In genomic region chr2:70767094-70767698, GRCh38 we compare ENCODE assay signal across 8 cellular contexts. TPM values are rescaled to one million over a fixed set of nuclear protein-coding genes. Genes with fewer than 3 reads are reported as not detected.
DNase-seq lines count a peak whose midpoint lies in the region; ATAC-seq and TF ChIP-seq lines count a peak whose summit lies in the region.

No MANE protein-coding gene starts in this region.

- peaks cover 12 to 14% of the 10 kb centered on the region in 2 donors for H3K4me1 Mint-ChIP-seq in effector memory CD8-positive, alpha-beta T cell (ENCODE audit: low read depth in 2 of 2)
- peaks cover 22% of the 10 kb centered on the region for H3K4me1 Mint-ChIP-seq in neural progenitor cell

- H3K4me2 ChIP-seq in neural progenitor cell, result peak overlapping the region; percentile 96

- H3K9ac ChIP-seq in neural progenitor cell, result peak overlapping the region; percentile 33

- H3K27ac ChIP-seq in RWPE2 (ENCODE audit: poor library complexity, severe bottlenecking) (no peak overlapping the region), neural progenitor cell (no peak overlapping the region)

- H3K4me1 ChIP-seq in RWPE2 (ENCODE audit: insufficient read depth, poor library complexity, severe bottlenecking) (no peaks in the 10 kb centered on the region), neural progenitor cell (peaks cover 10% of the 10 kb centered on the region)

- peak overlapping the region; percentile 22 for H3K4me3 ChIP-seq in RWPE2 (ENCODE audit: severe bottlenecking)
- peak overlapping the region; percentile 100 for H3K4me3 ChIP-seq in neural progenitor cell

- no peaks in the 10 kb centered on the region for H3K9me3 Mint-ChIP-seq in effector memory CD8-positive, alpha-beta T cell
- H3K9me3 Mint-ChIP-seq in neural progenitor cell, result no peaks in the 10 kb centered on the region

- peaks cover 62% of the 10 kb centered on the region for H3K27me3 ChIP-seq in RWPE2 (ENCODE audit: insufficient read depth, poor library complexity, severe bottlenecking)
- no peaks in the 10 kb centered on the region for H3K27me3 ChIP-seq in neural progenitor cell

- no peak for TF ChIP-seq CTCF in RWPE2 (IDR thresholded peaks at IDR 0.05; ENCODE audit: poor library complexity, severe bottlenecking)
- TF ChIP-seq CTCF in neural progenitor cell (IDR thresholded peaks at IDR 0.05), result no peak

- H3K36me3 Mint-ChIP-seq in effector memory CD8-positive, alpha-beta T cell (ENCODE audit: insufficient read depth), result no peaks in the 10 kb centered on the region
- H3K36me3 Mint-ChIP-seq in neural progenitor cell, result no peaks in the 10 kb centered on the region

- H3K9me3 ChIP-seq in RWPE2 (ENCODE audit: severe bottlenecking), result no peaks in the 10 kb centered on the region
- H3K9me3 ChIP-seq in neural progenitor cell (ENCODE audit: low read depth), result no peaks in the 10 kb centered on the region

- H3K27ac Mint-ChIP-seq in effector memory CD8-positive, alpha-beta T cell, result peak overlapping the region in 1 of 2 donors; percentile 83
- H3K27ac Mint-ChIP-seq in neural progenitor cell, result no peak overlapping the region

- H2AFZ ChIP-seq in neural progenitor cell (replicated peaks), result peak overlapping the region; percentile 78

- peak overlapping the region; percentile 70 to 86 for H3K4me3 Mint-ChIP-seq in effector memory CD8-positive, alpha-beta T cell
- peak overlapping the region; percentile 91 for H3K4me3 Mint-ChIP-seq in neural progenitor cell

- peak; percentile 11 for DNase-seq in activated T-cell treated with anti-CD3 and anti-CD28 coated beads for 48 hours (ENCODE audit: low read depth)
- DNase-seq in activated T-cell treated with anti-CD3 and anti-CD28 coated beads for 4 hours, result no peak
- DNase-seq in RWPE2 (ENCODE audit: low spot score), result no peak
- no peak for DNase-seq in effector memory CD8-positive, alpha-beta T cell
- peak; percentile 71 for DNase-seq in neural progenitor cell (ENCODE audit: low spot score)
- DNase-seq in hepatic stellate cell (ENCODE audit: low spot score), result no peak

- peaks cover 5% of the 10 kb centered on the region for H4K20me1 ChIP-seq in neural progenitor cell (ENCODE audit: low read depth)

- peaks cover 69 to 84% of the 10 kb centered on the region in 2 donors for H3K27me3 Mint-ChIP-seq in effector memory CD8-positive, alpha-beta T cell
- peaks cover 2% of the 10 kb centered on the region for H3K27me3 Mint-ChIP-seq in neural progenitor cell (ENCODE audit: insufficient read depth, low read depth)

- H3K36me3 ChIP-seq in RWPE2 (ENCODE audit: low read depth) (no peaks in the 10 kb centered on the region), neural progenitor cell (no peaks in the 10 kb centered on the region)

- peaks cover 49% of the 10 kb centered on the region for H3K79me2 ChIP-seq in neural progenitor cell (ENCODE audit: low read depth)

- peaks cover 29% of the 10 kb centered on the region for H3F3A ChIP-seq in neural progenitor cell (ENCODE audit: low read depth)

- peak; percentile 55; the same call in 2 of the 3 replicates for ATAC-seq in RWPE2 (ENCODE audit: low read depth)
- peak; percentile 39 for ATAC-seq in effector memory CD8-positive, alpha-beta T cell (replicated peaks)
- no peak for ATAC-seq in HG02981 (IDR thresholded peaks at IDR 0.05; ENCODE audit: unreplicated experiment)
- ATAC-seq in HG03521 (IDR thresholded peaks at IDR 0.05; ENCODE audit: unreplicated experiment), result no peak

RNA-seq across cellular contexts. Expression of gene ADD2, which starts 0.8 kb away (rescaled TPM):
- total RNA-seq in neural progenitor cell (ENCODE audit: low replicate concordance), result 45.3 and 63.3 TPM in 2 replicates

RNA-seq across cellular contexts. Expression of gene FIGLA, which starts 23.2 kb away (rescaled TPM):
- not detected in 2 replicates for total RNA-seq in neural progenitor cell (ENCODE audit: low replicate concordance)

RNA-seq across cellular contexts. Expression of gene CLEC4F, which starts 53.2 kb away (rescaled TPM):
- total RNA-seq in neural progenitor cell (ENCODE audit: low replicate concordance), result not detected in 2 replicates

Comparison
In these comparisons a context has a peak if more than half of its experiments do, and no peak if none do; other contexts are left out.
1. DNase-seq: peak in activated T-cell treated with anti-CD3 and anti-CD28 coated beads for 48 hours (single experiment) and neural progenitor cell (single experiment); none in activated T-cell treated with anti-CD3 and anti-CD28 coated beads for 4 hours (single experiment), RWPE2 (single experiment), effector memory CD8-positive, alpha-beta T cell (0 of 3) and hepatic stellate cell (single experiment).
2. ATAC-seq: peak in RWPE2 (single experiment) and effector memory CD8-positive, alpha-beta T cell (single experiment); none in HG02981 (single experiment) and HG03521 (single experiment).